Comparison of ENCODE assay signal across 8 cellular contexts in the genomic region with DNA sequence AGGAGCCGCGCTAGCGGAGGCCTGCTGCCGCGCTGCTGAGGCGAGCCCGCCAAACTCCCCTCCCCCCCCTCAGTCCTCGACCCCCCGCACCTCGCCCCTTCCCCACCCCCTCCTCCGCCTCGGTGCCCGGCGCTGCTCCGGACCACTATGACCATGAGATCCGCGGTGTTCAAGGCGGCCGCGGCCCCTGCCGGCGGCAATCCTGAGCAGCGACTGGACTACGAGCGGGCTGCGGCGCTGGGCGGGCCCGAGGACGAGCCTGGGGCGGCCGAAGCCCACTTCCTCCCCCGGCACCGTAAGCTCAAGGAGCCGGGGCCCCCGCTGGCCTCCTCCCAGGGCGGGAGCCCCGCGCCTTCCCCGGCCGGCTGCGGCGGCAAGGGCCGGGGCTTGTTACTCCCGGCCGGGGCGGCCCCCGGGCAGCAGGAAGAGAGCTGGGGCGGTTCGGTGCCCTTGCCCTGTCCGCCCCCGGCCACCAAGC. TPM values are rescaled to one million over a fixed set of nuclear protein-coding genes. Genes with fewer than 3 reads are reported as not detected.
A peak's percentile ranks its signal among the peaks of the same experiment; 100 is the strongest.
DNase-seq lines count a peak whose midpoint lies in the region; ATAC-seq and TF ChIP-seq lines count a peak whose summit lies in the region.

No MANE protein-coding gene starts in this region.

- H2BK5ac ChIP-seq in mesenchymal stem cell (ENCODE audit: low read depth, low read length, poor library complexity, severe bottlenecking), result peak overlapping the region; percentile 99

- peak overlapping the region; percentile 91 for H3K4me3 ChIP-seq in HFF-Myc (replicated peaks; ENCODE audit: low read depth, low read length)
- peak overlapping the region; percentile 95 to 99 (median 98) for H3K4me3 ChIP-seq in Peyer's patch
- peak overlapping the region; percentile 73 to 100 (median 96) for H3K4me3 ChIP-seq in dorsolateral prefrontal cortex
- H3K4me3 ChIP-seq in mesenchymal stem cell (ENCODE audit: insufficient read depth in 1 of 2, low read depth in 1 of 2, low read length in 2 of 2), result peak overlapping the region; percentile 95 to 99
- peak overlapping the region; percentile 100 for H3K4me3 ChIP-seq in upper lobe of right lung

- H2BK15ac ChIP-seq in mesenchymal stem cell (ENCODE audit: low read depth, poor library complexity, severe bottlenecking), result peak overlapping the region; percentile 96

- H2BK120ac ChIP-seq in mesenchymal stem cell (ENCODE audit: low read depth, low read length), result peak overlapping the region; percentile 100

- peak overlapping the region in 1 of 2 experiments; percentile 75 for H3K23ac ChIP-seq in mesenchymal stem cell (ENCODE audit: low read length in 2 of 2)

- H2BK12ac ChIP-seq in mesenchymal stem cell (ENCODE audit: low read length in 2 of 2), result peak overlapping the region in 1 of 2 experiments; percentile 59

- peak overlapping the region; percentile 87 for H4K8ac ChIP-seq in mesenchymal stem cell (ENCODE audit: low read length)

- DNase-seq in DMS53 (lab: John Stamatoyannopoulos, UW) (peak; percentile 59), DMS53 treated with DMSO at 0.1 percent for 48 hours (lab: John Stamatoyannopoulos, UW; ENCODE audit: unreplicated experiment) (no peak), HFF-Myc (ENCODE audit: extremely low read depth, low read depth) (no peak), Peyer's patch (peak; percentile 57 to 76 (median 74)), dorsolateral prefrontal cortex (peak in 2 of 10 donors; percentile 42 to 58), mesenchymal stem cell (peak; percentile 68), upper lobe of right lung (peak; percentile 85), mucosa of gallbladder (ENCODE audit: low spot score) (no peak)

- no peak for TF ChIP-seq POLR2A in Peyer's patch (IDR thresholded peaks at IDR 0.05)

- H3K27ac ChIP-seq in Peyer's patch (peak overlapping the region; percentile 89 to 99 (median 97)), dorsolateral prefrontal cortex (peak overlapping the region; percentile 94 to 100 (median 99)), mesenchymal stem cell (ENCODE audit: low read length, poor library complexity, severe bottlenecking) (no peak overlapping the region), upper lobe of right lung (peak overlapping the region; percentile 94)

- H3K79me1 ChIP-seq in mesenchymal stem cell (replicated peaks; ENCODE audit: low read length, poor library complexity, severe bottlenecking), result peaks cover 12% of the 10 kb centered on the region

- intact Hi-C loops in dorsolateral prefrontal cortex (cut with DNase I) (loop anchor here (1.0 to 2.0 kb wide), 2 partner anchors 17 to 18 kb away; partner anchors contain the start of gene CASC3 (in 1 of the 2)), upper lobe of right lung (cut with DNase I) (no loop called here)

- H3K4ac ChIP-seq in mesenchymal stem cell (ENCODE audit: low read depth in 1 of 2, low read length in 2 of 2), result peak overlapping the region; percentile 93 to 95

- H3K4me1 ChIP-seq in Peyer's patch (peaks cover 0 to 28% (median 3%) of the 10 kb centered on the region in 4 donors), mesenchymal stem cell (ENCODE audit: control insufficient read depth, insufficient read depth, low read depth, low read length) (peaks cover 9% of the 10 kb centered on the region), upper lobe of right lung (peaks cover 24% of the 10 kb centered on the region)

- H3K14ac ChIP-seq in mesenchymal stem cell (ENCODE audit: low read length in 2 of 2), result peak overlapping the region; percentile 57 to 98

- no peaks in the 10 kb centered on the region for H3K9me3 ChIP-seq in Peyer's patch
- H3K9me3 ChIP-seq in mesenchymal stem cell (ENCODE audit: control insufficient read depth, low read length), result no peaks in the 10 kb centered on the region
- no peaks in the 10 kb centered on the region for H3K9me3 ChIP-seq in upper lobe of right lung

- WGBS in mesenchymal stem cell, result 0% methylated on average over 24 of the region's 52 CpGs

- peak overlapping the region; percentile 93 for H3K9ac ChIP-seq in mesenchymal stem cell (ENCODE audit: low read length)

- H3K4me2 ChIP-seq in mesenchymal stem cell (ENCODE audit: low read length, poor library complexity, severe bottlenecking), result peak overlapping the region; percentile 77

- H3K27me3 ChIP-seq in Peyer's patch, result no peaks in the 10 kb centered on the region
- H3K27me3 ChIP-seq in dorsolateral prefrontal cortex, result no peaks in the 10 kb centered on the region
- no peaks in the 10 kb centered on the region for H3K27me3 ChIP-seq in mesenchymal stem cell (ENCODE audit: control insufficient read depth in 1 of 2, insufficient read depth in 1 of 2, low read length in 2 of 2)
- H3K27me3 ChIP-seq in upper lobe of right lung, result no peaks in the 10 kb centered on the region

- peak; percentile 66 for ATAC-seq in upper lobe of right lung

- H3K36me3 ChIP-seq in Peyer's patch (peaks cover 0 to 19% (median 0%) of the 10 kb centered on the region in 3 donors), mesenchymal stem cell (ENCODE audit: control insufficient read depth in 1 of 2, insufficient read depth in 2 of 2, low read depth in 1 of 2, low read length in 2 of 2) (peaks cover 17 to 25% of the 10 kb centered on the region in 2 experiments), upper lobe of right lung (peaks cover 24% of the 10 kb centered on the region)

- H3K18ac ChIP-seq in mesenchymal stem cell (ENCODE audit: low read depth in 1 of 2, low read length in 2 of 2), result peak overlapping the region; percentile 95 to 100

- no peak overlapping the region for H2AFZ ChIP-seq in mesenchymal stem cell (ENCODE audit: low read depth, low read length)

- TF ChIP-seq CTCF in HFF-Myc (IDR thresholded peaks at IDR 0.05; ENCODE audit: low read depth, low read length, missing control alignments) (no peak), Peyer's patch (IDR thresholded peaks at IDR 0.05) (peak in 2 of 6 experiments; percentile 9 to 12), dorsolateral prefrontal cortex (IDR thresholded peaks at IDR 0.05 in 54 of 56, conservative IDR thresholded peaks at IDR 0.05 in 2 of 56; ENCODE audit: low read depth in 1 of 56, partially characterized antibody in 56 of 56) (peak in 4 of 56 donors; percentile 10 to 20 (median 16)), upper lobe of right lung (IDR thresholded peaks at IDR 0.05) (peak; percentile 15)

- H2AK5ac ChIP-seq in mesenchymal stem cell (ENCODE audit: low read length, severe bottlenecking), result no peak overlapping the region

- H4K91ac ChIP-seq in mesenchymal stem cell (ENCODE audit: low read length), result peak overlapping the region; percentile 98

RNA-seq across cellular contexts. Expression of gene MSL1, which starts 0.7 kb away (rescaled TPM):
- total RNA-seq in Peyer's patch (100 to 1,000 TPM in 3 of 4 donors, 10 to 100 TPM in 1; 86.3 to 207 (median 117) TPM), dorsolateral prefrontal cortex (100 to 1,000 TPM in 116 of 120 experiments, 10 to 100 TPM in 4; 87.8 to 143 (median 120) TPM), upper lobe of right lung (84.4 TPM), mucosa of gallbladder (90.9 TPM)
- polyA plus RNA-seq in mesenchymal stem cell (2013, experiment 1 of 2), result 67.5 TPM
- polyA plus RNA-seq in mesenchymal stem cell (2013, experiment 2 of 2), result 66.9 TPM

RNA-seq across cellular contexts. Expression of gene CASC3, which starts 17.8 kb away (rescaled TPM):
- total RNA-seq in Peyer's patch (100 to 1,000 TPM in 1 of 4 donors, 10 to 100 TPM in 3; 54.6 to 138 (median 57.5) TPM), dorsolateral prefrontal cortex (100 to 1,000 TPM in 119 of 120 experiments, 10 to 100 TPM in 1; 95.0 to 216 (median 136) TPM), upper lobe of right lung (106 TPM), mucosa of gallbladder (78.5 TPM)
- 35.8 TPM for polyA plus RNA-seq in mesenchymal stem cell (2013, experiment 1 of 2)
- 33.7 TPM for polyA plus RNA-seq in mesenchymal stem cell (2013, experiment 2 of 2)

RNA-seq across cellular contexts. Expression of gene NR1D1, which starts 22.1 kb away (rescaled TPM):
- total RNA-seq in Peyer's patch (10 to 100 TPM; 13.2 to 38.8 (median 18.9) TPM), dorsolateral prefrontal cortex (10 to 100 TPM; 26.9 to 97.0 (median 62.1) TPM), upper lobe of right lung (24.9 TPM), mucosa of gallbladder (34.7 TPM)
- 6.1 TPM for polyA plus RNA-seq in mesenchymal stem cell (2013, experiment 1 of 2)
- polyA plus RNA-seq in mesenchymal stem cell (2013, experiment 2 of 2), result 5.5 TPM

RNA-seq across cellular contexts. Expression of gene RAPGEFL1, which starts 54.8 kb away (rescaled TPM):
- total RNA-seq in Peyer's patch, result 100 to 1,000 TPM in 3 of 4 donors, 10 to 100 TPM in 1; 56.9 to 317 (median 207) TPM
- 100 to 1,000 TPM in 59 of 120 experiments, 10 to 100 TPM in 61; 31.7 to 151 (median 99.5) TPM for total RNA-seq in dorsolateral prefrontal cortex
- polyA plus RNA-seq in mesenchymal stem cell (2013, experiment 1 of 2), result 1.5 TPM
- polyA plus RNA-seq in mesenchymal stem cell (2013, experiment 2 of 2), result 1.4 TPM
- total RNA-seq in upper lobe of right lung, result 10.2 TPM
- 77.2 TPM for total RNA-seq in mucosa of gallbladder

RNA-seq across cellular contexts. Expression of gene THRA, which starts 59.7 kb away (rescaled TPM):
- total RNA-seq in Peyer's patch (10 to 100 TPM; 43.4 to 80.5 (median 68.5) TPM), dorsolateral prefrontal cortex (100 to 1,000 TPM; 178 to 301 (median 231) TPM), upper lobe of right lung (55.6 TPM), mucosa of gallbladder (78.7 TPM)
- polyA plus RNA-seq in mesenchymal stem cell (2013, experiment 1 of 2), result 24.1 TPM
- 23.2 TPM for polyA plus RNA-seq in mesenchymal stem cell (2013, experiment 2 of 2)

Comparison
In these comparisons a context has a peak if more than half of its experiments do, and no peak if none do; other contexts are left out.
1. DNase-seq: peak in DMS53 (single experiment), Peyer's patch (3 of 3), mesenchymal stem cell (single experiment) and upper lobe of right lung (single experiment); none in DMS53 treated with DMSO at 0.1 percent for 48 hours (single experiment), HFF-Myc (single experiment) and mucosa of gallbladder (single experiment).
2. Peak in every context shown above with its lines, with median percentiles within 50 percentile points of each other: H3K4me3 ChIP-seq.